Comparison of ENCODE assay signal across 15 cellular contexts in the genomic region with DNA sequence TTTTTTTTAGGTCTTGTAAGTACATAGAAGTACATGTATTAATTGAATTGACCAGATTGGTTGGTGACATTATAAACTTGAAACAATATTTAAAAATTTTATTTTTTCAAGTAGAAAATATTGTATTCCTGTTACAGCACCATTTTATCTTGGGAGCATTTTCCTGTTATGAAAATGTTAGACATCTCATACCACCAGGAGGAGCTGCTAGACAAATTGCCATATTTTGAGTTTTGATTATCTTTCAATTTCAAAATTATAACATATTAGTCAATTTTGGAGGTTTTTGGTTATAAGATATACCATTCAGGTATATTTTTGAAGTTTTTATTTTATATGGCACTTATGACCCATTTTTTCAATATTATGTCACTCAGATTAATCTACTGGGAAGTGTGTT.
DNase-seq lines count a peak whose midpoint lies in the region; ATAC-seq and TF ChIP-seq lines count a peak whose summit lies in the region.
"Had no signal": no experiment of that assay in that cellular context is flagged by ENCODE, and none has a peak within 500 bp of the region (broad histone marks: within the 10 kb centered on the region; RNA-seq: fewer than 3 reads in every experiment).

No MANE protein-coding gene starts in this region.

- TF ChIP-seq CTCF in A673 (conservative IDR thresholded peaks at IDR 0.05; ENCODE audit: low read depth, low read length) (peak; percentile 27; the same call in 1 of the 2 replicates), H9 (conservative IDR thresholded peaks at IDR 0.05) (peak; percentile 40; the same call in 2 of the 3 replicates), hepatocyte (IDR thresholded peaks at IDR 0.05; ENCODE audit: poor library complexity) (peak; percentile 32), natural killer cell (IDR thresholded peaks at IDR 0.05) (no peak)

- no peaks in the 10 kb centered on the region for H3K4me1 ChIP-seq in A673 (ENCODE audit: insufficient read depth, low read length, poor library complexity, severe bottlenecking)
- no peaks in the 10 kb centered on the region for H3K4me1 ChIP-seq in H9 (ENCODE audit: insufficient read depth, low read length)
- peaks cover 11% of the 10 kb centered on the region for H3K4me1 ChIP-seq in adipocyte (ENCODE audit: control insufficient read depth, insufficient read depth, low read length)
- no peaks in the 10 kb centered on the region for H3K4me1 ChIP-seq in hepatocyte (ENCODE audit: insufficient read depth)
- H3K4me1 ChIP-seq: Peyer's patch, upper lobe of left lung had no signal

- H2BK20ac ChIP-seq in H9 (ENCODE audit: low read depth, low read length, poor library complexity, severe bottlenecking), result no peak overlapping the region

- ATAC-seq in HG02623 (IDR thresholded peaks at IDR 0.05; ENCODE audit: unreplicated experiment) (no peak), natural killer cell (no peak)

- H3K27me3 ChIP-seq in A673 (replicated peaks; ENCODE audit: insufficient read depth, low read depth, low read length, poor library complexity) (no peaks in the 10 kb centered on the region), H9 (ENCODE audit: insufficient read depth, low read length) (no peaks in the 10 kb centered on the region), adipocyte (replicated peaks; ENCODE audit: control insufficient read depth, insufficient read depth, low read length) (no peaks in the 10 kb centered on the region), hepatocyte (no peaks in the 10 kb centered on the region), H7 (ENCODE audit: control insufficient read depth, insufficient read depth, low read length) (no peaks in the 10 kb centered on the region)
- H3K27me3 ChIP-seq: Peyer's patch, upper lobe of left lung had no signal

- no peak overlapping the region for H4K91ac ChIP-seq in H9 (ENCODE audit: insufficient read length, low read depth, low read length)

- no peaks in the 10 kb centered on the region for H3K23me2 ChIP-seq in H9 (ENCODE audit: insufficient read length, low read depth, low read length, poor library complexity, severe bottlenecking)

- H3K4ac ChIP-seq in H9 (ENCODE audit: low read depth, low read length), result no peak overlapping the region

- H3K4me3 ChIP-seq in A673 (ENCODE audit: low read depth, low read length, poor library complexity, severe bottlenecking) (no peak overlapping the region), adipocyte (ENCODE audit: low read length) (no peak overlapping the region), hepatocyte (no peak overlapping the region), H7 (ENCODE audit: insufficient read depth, low read depth, low read length) (no peak overlapping the region)
- H3K4me3 ChIP-seq: Peyer's patch, upper lobe of left lung had no signal

- no peak overlapping the region for H3T11ph ChIP-seq in H9 (ENCODE audit: low read length)

- 0 out of 4 replicates have a peak, but pooled peaks cover 0 to 5% of the 10 kb centered on the region in 2 experiments for H3K4me1 Mint-ChIP-seq in H9
- no peaks in the 10 kb centered on the region for H3K4me1 Mint-ChIP-seq in activated CD4-positive, alpha-beta T cell treated with anti-CD3 and anti-CD28 coated beads, Interleukin-2, amount 10 ng/mL, durations not matched to agents 7 days and 5 days
- peaks cover 0 to 5% of the 10 kb centered on the region in 2 donors for H3K4me1 Mint-ChIP-seq in natural killer cell
- H3K4me1 Mint-ChIP-seq: activated naive CD8-positive, alpha-beta T cell treated with anti-CD3 and anti-CD28 coated beads, Interleukin-2, amount 10 ng/mL, durations not matched to agents 7 days and 5 days; naive B cell had no signal

- H3K9me3 Mint-ChIP-seq in H9 (peaks cover 6 to 13% of the 10 kb centered on the region in 2 experiments; a peak in 3 of 5 replicates), natural killer cell (peaks cover 2% of the 10 kb centered on the region in 2 donors)
- no peaks in the 10 kb centered on the region for H3K9me3 Mint-ChIP-seq in activated CD4-positive, alpha-beta T cell treated with anti-CD3 and anti-CD28 coated beads, Interleukin-2, amount 10 ng/mL, durations not matched to agents 7 days and 5 days

- no peak overlapping the region for H3K18ac ChIP-seq in H9 (ENCODE audit: insufficient read length, low read depth, low read length)

- no peak overlapping the region for H2BK15ac ChIP-seq in H9 (ENCODE audit: low read depth, low read length)

- H3K23ac ChIP-seq in H9 (ENCODE audit: insufficient read length, low read depth, low read length), result no peak overlapping the region

- H3K27ac ChIP-seq in A673 (ENCODE audit: low read depth, low read length, poor library complexity, severe bottlenecking) (no peak overlapping the region), H9 (ENCODE audit: insufficient read length, low read depth, low read length) (no peak overlapping the region), hepatocyte (no peak overlapping the region)
- H3K27ac ChIP-seq: Peyer's patch, upper lobe of left lung had no signal

- POLR2A ChIA-PET in A673 (lab: Charles Lee; ENCODE audit: low non-redundant PET), result no interaction called here
- POLR2A ChIA-PET in activated CD4-positive, alpha-beta T cell treated with anti-CD3 and anti-CD28 coated beads, Interleukin-2, amount 10 ng/mL, durations not matched to agents 7 days and 5 days (lab: Charles Lee), result no interaction called here

- H3K4me3 Mint-ChIP-seq in H9 (no peak overlapping the region), natural killer cell (no peak overlapping the region)
- H3K4me3 Mint-ChIP-seq in activated CD4-positive, alpha-beta T cell treated with anti-CD3 and anti-CD28 coated beads, Interleukin-2, amount 10 ng/mL, durations not matched to agents 7 days and 5 days, result no peak overlapping the region
- H3K4me3 Mint-ChIP-seq: activated naive CD8-positive, alpha-beta T cell treated with anti-CD3 and anti-CD28 coated beads, Interleukin-2, amount 10 ng/mL, durations not matched to agents 7 days and 5 days; IgD-negative memory B cell; immature natural killer cell; naive B cell; T-helper 2 cell treated with Interferon-gamma antibody and Interleukin-4, amounts not matched to agents 5 μg/mL and 100 μg/mL, for 36 hours had no signal

- no peak overlapping the region for H3K4me2 ChIP-seq in H9 (ENCODE audit: insufficient read depth, insufficient read length, low read length)
- H3K4me2 ChIP-seq in hepatocyte, result no peak overlapping the region

- H4K20me1 ChIP-seq in H9 (ENCODE audit: control insufficient read depth, insufficient read depth, insufficient read length), result no peaks in the 10 kb centered on the region
- H4K20me1 ChIP-seq in hepatocyte (ENCODE audit: insufficient read depth, poor library complexity, severe bottlenecking), result no peaks in the 10 kb centered on the region

- H2AK5ac ChIP-seq in H9 (ENCODE audit: insufficient read length, low read length), result no peak overlapping the region

- no peak overlapping the region for H2BK5ac ChIP-seq in H9 (ENCODE audit: insufficient read length, low read length)

- H3K79me2 ChIP-seq in H9 (ENCODE audit: insufficient read depth, low read length) (0 out of 2 replicates have a peak, but pooled peaks cover 2% of the 10 kb centered on the region), hepatocyte (no peaks in the 10 kb centered on the region)

- no peaks in the 10 kb centered on the region for H3K9me2 ChIP-seq in hepatocyte (replicated peaks; ENCODE audit: insufficient read depth)

- no peak overlapping the region for H3K14ac ChIP-seq in H9 (ENCODE audit: insufficient read depth, low read length)

- H3K27ac Mint-ChIP-seq in H9 (no peak overlapping the region), natural killer cell (no peak overlapping the region)
- no peak overlapping the region for H3K27ac Mint-ChIP-seq in activated CD4-positive, alpha-beta T cell treated with anti-CD3 and anti-CD28 coated beads, Interleukin-2, amount 10 ng/mL, durations not matched to agents 7 days and 5 days
- H3K27ac Mint-ChIP-seq: activated naive CD8-positive, alpha-beta T cell treated with anti-CD3 and anti-CD28 coated beads, Interleukin-2, amount 10 ng/mL, durations not matched to agents 7 days and 5 days; IgD-negative memory B cell; immature natural killer cell; naive B cell; T-helper 2 cell treated with Interferon-gamma antibody and Interleukin-4, amounts not matched to agents 5 μg/mL and 100 μg/mL, for 36 hours had no signal

- H3K9ac ChIP-seq in H9 (ENCODE audit: extremely low read depth, insufficient read length, low read length), result no peak overlapping the region
- H3K9ac ChIP-seq in adipocyte (ENCODE audit: low read length), result no peak overlapping the region

- DNase-seq in A673 (ENCODE audit: low spot score) (no peak), H9 (no peak), adipocyte (ENCODE audit: low read depth) (peak; percentile 25), hepatocyte (ENCODE audit: low spot score) (no peak), H7 (no peak), natural killer cell (no peak)
- DNase-seq in activated CD4-positive, alpha-beta T cell treated with anti-CD3 and anti-CD28 coated beads, Interleukin-2, amount 10 ng/mL, durations not matched to agents 7 days and 5 days, result no peak
- DNase-seq: activated naive CD8-positive, alpha-beta T cell treated with anti-CD3 and anti-CD28 coated beads, Interleukin-2, amount 10 ng/mL, durations not matched to agents 7 days and 5 days; immature natural killer cell; naive B cell; Peyer's patch; upper lobe of left lung had no signal

- no peak overlapping the region for H2BK12ac ChIP-seq in H9 (ENCODE audit: insufficient read length, low read depth, low read length)

- no peak overlapping the region for H3K56ac ChIP-seq in H9 (ENCODE audit: insufficient read length, low read depth, low read length)

- BruUV-seq in A673 (replicated peaks; lab: Mats Ljungman, UMichigan), result no TSS peak

- no peak overlapping the region for H4K5ac ChIP-seq in H9 (ENCODE audit: insufficient read length, low read depth, low read length)

- H3K9me3 ChIP-seq in A673 (ENCODE audit: low read depth, low read length, poor library complexity, severe bottlenecking) (no peaks in the 10 kb centered on the region), H9 (ENCODE audit: control insufficient read depth, low read depth, low read length) (no peaks in the 10 kb centered on the region), adipocyte (ENCODE audit: control insufficient read depth, low read length) (no peaks in the 10 kb centered on the region), hepatocyte (ENCODE audit: low read depth) (no peaks in the 10 kb centered on the region)
- H3K9me3 ChIP-seq: Peyer's patch, upper lobe of left lung had no signal

- H3K36me3 ChIP-seq in A673 (ENCODE audit: insufficient read depth, low read length, poor library complexity, severe bottlenecking) (no peaks in the 10 kb centered on the region), adipocyte (ENCODE audit: control insufficient read depth, insufficient read depth, low read length, severe bottlenecking) (no peaks in the 10 kb centered on the region), hepatocyte (replicated peaks; ENCODE audit: insufficient read depth, low read depth) (no peaks in the 10 kb centered on the region), H7 (replicated peaks; ENCODE audit: control insufficient read depth, insufficient read depth, low read length) (no peaks in the 10 kb centered on the region)
- H3K36me3 ChIP-seq: Peyer's patch, upper lobe of left lung had no signal

- no peak overlapping the region for H4K8ac ChIP-seq in H9 (replicated peaks; ENCODE audit: insufficient read length, low read depth, low read length)

- no peaks in the 10 kb centered on the region for H3K27me3 Mint-ChIP-seq in H9 (ENCODE audit: low read depth)
- no peaks in the 10 kb centered on the region for H3K27me3 Mint-ChIP-seq in activated CD4-positive, alpha-beta T cell treated with anti-CD3 and anti-CD28 coated beads, Interleukin-2, amount 10 ng/mL, durations not matched to agents 7 days and 5 days
- no peaks in the 10 kb centered on the region for H3K27me3 Mint-ChIP-seq in natural killer cell (ENCODE audit: low read depth in 2 of 2)
- H3K27me3 Mint-ChIP-seq: activated naive CD8-positive, alpha-beta T cell treated with anti-CD3 and anti-CD28 coated beads, Interleukin-2, amount 10 ng/mL, durations not matched to agents 7 days and 5 days; IgD-negative memory B cell; naive B cell had no signal

- no peaks in the 10 kb centered on the region for H3K79me1 ChIP-seq in H9 (ENCODE audit: insufficient read depth, low read depth, low read length, poor library complexity, severe bottlenecking)

- H2AFZ ChIP-seq in H9 (ENCODE audit: low read length), result no peak overlapping the region
- no peak overlapping the region for H2AFZ ChIP-seq in hepatocyte

- CTCF ChIA-PET in A673 (lab: Charles Lee), result no interaction called here
- CTCF ChIA-PET in activated CD4-positive, alpha-beta T cell treated with anti-CD3 and anti-CD28 coated beads, Interleukin-2, amount 10 ng/mL, durations not matched to agents 7 days and 5 days (lab: Charles Lee), result no interaction called here

- H3K36me3 Mint-ChIP-seq in H9 (ENCODE audit: insufficient read depth in 1 of 3, low read depth in 3 of 3) (peaks cover 0 to 10% (median 10%) of the 10 kb centered on the region in 3 experiments; a peak in 4 of 7 replicates), natural killer cell (no peaks in the 10 kb centered on the region)
- no peaks in the 10 kb centered on the region for H3K36me3 Mint-ChIP-seq in activated CD4-positive, alpha-beta T cell treated with anti-CD3 and anti-CD28 coated beads, Interleukin-2, amount 10 ng/mL, durations not matched to agents 7 days and 5 days (ENCODE audit: low read depth)
- H3K36me3 Mint-ChIP-seq: activated naive CD8-positive, alpha-beta T cell treated with anti-CD3 and anti-CD28 coated beads, Interleukin-2, amount 10 ng/mL, durations not matched to agents 7 days and 5 days; IgD-negative memory B cell; naive B cell had no signal

- H2BK120ac ChIP-seq in H9 (ENCODE audit: low read depth, low read length, poor library complexity, severe bottlenecking), result no peak overlapping the region

- intact Hi-C loops in A673 (cut with micrococcal nuclease; ENCODE audit: unreplicated experiment), result no loop called here
- intact Hi-C loops in natural killer cell (cut with micrococcal nuclease), result no loop called here
